ENCODE assay signal across 8 cellular contexts in genomic region chr15:34969340-34970097, GRCh38. TPM values are rescaled to one million over a fixed set of nuclear protein-coding genes. Genes with fewer than 3 reads are reported as not detected.
A peak's percentile ranks its signal among the peaks of the same experiment; 100 is the strongest.
DNase-seq lines count a peak whose midpoint lies in the region; ATAC-seq lines count a peak whose summit lies in the region.

TSS of gene AQR (minus strand) at chr15:34969742. CDS start at chr15:34969613, 129 bp downstream.

- peaks cover 15% of the 10 kb centered on the region; the same call in 1 of the 2 replicates for H3K4me1 ChIP-seq in GM23248 (ENCODE audit: insufficient read depth)
- H3K4me1 ChIP-seq in naive thymus-derived CD4-positive, alpha-beta T cell (ENCODE audit: control insufficient read depth in 2 of 2, insufficient read depth in 2 of 2, low read length in 2 of 2) = peaks cover 10 to 15% of the 10 kb centered on the region in 2 donors

- no peaks in the 10 kb centered on the region for H3K27me3 Mint-ChIP-seq in naive thymus-derived CD4-positive, alpha-beta T cell
- no peaks in the 10 kb centered on the region for H3K27me3 Mint-ChIP-seq in stimulated activated naive B cell treated with anti-CD40 and anti-IgM and Interleukin-4, amounts not matched to agents 10 μg/mL and 1 μg/mL and 100 μg/mL, for 72 hours

- H3K4me3 Mint-ChIP-seq in naive thymus-derived CD4-positive, alpha-beta T cell = peak within 1 kb of the TSS; percentile 92 to 99 (median 98)
- H3K4me3 Mint-ChIP-seq in stimulated activated naive B cell treated with anti-CD40 and anti-IgM and Interleukin-4, amounts not matched to agents 10 μg/mL and 1 μg/mL and 100 μg/mL, for 72 hours = peak within 1 kb of the TSS; percentile 96 to 97

- H3K36me3 ChIP-seq in GM23248 (ENCODE audit: low read depth) = no peaks in the 10 kb centered on the region
- peaks cover 0 to 4% (median 0%) of the 10 kb centered on the region in 3 experiments for H3K36me3 ChIP-seq in naive thymus-derived CD4-positive, alpha-beta T cell (ENCODE audit: control insufficient read depth in 2 of 3, insufficient read depth in 3 of 3, low read length in 3 of 3)

- H3K27me3 ChIP-seq in GM23248 (replicated peaks; ENCODE audit: insufficient read depth) = no peaks in the 10 kb centered on the region
- no peaks in the 10 kb centered on the region for H3K27me3 ChIP-seq in naive thymus-derived CD4-positive, alpha-beta T cell (ENCODE audit: control insufficient read depth in 2 of 2, insufficient read depth in 2 of 2, low read length in 2 of 2)

- POLR2A ChIA-PET in naive thymus-derived CD4-positive, alpha-beta T cell (lab: Charles Lee) = interaction anchor here (0.6 to 4.0 kb wide), 9 partner anchors 8 to 744 kb away, joined by 3 to 126 read pairs (median 3); partner anchors contain the start of genes EMC4 and ZNF770

- no peaks in the 10 kb centered on the region for H3K9me3 ChIP-seq in GM23248 (ENCODE audit: low read depth)
- H3K9me3 ChIP-seq in naive thymus-derived CD4-positive, alpha-beta T cell (ENCODE audit: control insufficient read depth in 2 of 3, low read length in 3 of 3) = no peaks in the 10 kb centered on the region

- peak; percentile 98 for ATAC-seq in naive thymus-derived CD4-positive, alpha-beta T cell
- peak; percentile 99 for ATAC-seq in stimulated activated naive B cell treated with anti-CD40 and anti-IgM and Interleukin-4, amounts not matched to agents 10 μg/mL and 1 μg/mL and 100 μg/mL, for 72 hours (replicated peaks)

- WGBS in GM23248 (ENCODE audit: low coverage in 1 of 2, low lambda C conversion rate in 2 of 2, missing lambda C conversion rate in 2 of 2), 2 experiments = 1% methylated on average over 44 of the region's 44 CpGs

- CTCF ChIA-PET in naive thymus-derived CD4-positive, alpha-beta T cell (lab: Charles Lee) = interaction anchor here (0.6 to 2.3 kb wide), 8 partner anchors 13 to 835 kb away, joined by 3 to 27 read pairs (median 3); partner anchors contain the start of gene ZNF770

- no peaks in the 10 kb centered on the region for H3K9me2 ChIP-seq in GM23248 (ENCODE audit: insufficient read depth)

- peak within 1 kb of the TSS; percentile 59 for H3K27ac ChIP-seq in GM23248
- H3K27ac ChIP-seq in naive thymus-derived CD4-positive, alpha-beta T cell (ENCODE audit: low read depth, low read length) = peak within 1 kb of the TSS; percentile 83

- H3K4me2 ChIP-seq in GM23248 (ENCODE audit: unreplicated experiment) = peak within 1 kb of the TSS; percentile 86

- H2AFZ ChIP-seq in GM23248 = peak within 1 kb of the TSS; percentile 96

- peaks cover 50% of the 10 kb centered on the region for H3K79me2 ChIP-seq in GM23248 (ENCODE audit: insufficient read depth)

- peaks cover 30 to 56% (median 51%) of the 10 kb centered on the region in 7 donors for H3K4me1 Mint-ChIP-seq in naive thymus-derived CD4-positive, alpha-beta T cell
- H3K4me1 Mint-ChIP-seq in stimulated activated naive B cell treated with anti-CD40 and anti-IgM and Interleukin-4, amounts not matched to agents 10 μg/mL and 1 μg/mL and 100 μg/mL, for 72 hours = peaks cover 21 to 41% of the 10 kb centered on the region in 2 donors

- H3K27ac Mint-ChIP-seq in naive thymus-derived CD4-positive, alpha-beta T cell = peak within 1 kb of the TSS; percentile 88 to 100 (median 95)
- peak within 1 kb of the TSS; percentile 97 for H3K27ac Mint-ChIP-seq in stimulated activated naive B cell treated with anti-CD40 and anti-IgM and Interleukin-4, amounts not matched to agents 10 μg/mL and 1 μg/mL and 100 μg/mL, for 72 hours

- H3K36me3 Mint-ChIP-seq in naive thymus-derived CD4-positive, alpha-beta T cell = peaks cover 4 to 13% (median 8%) of the 10 kb centered on the region in 5 donors
- peaks cover 16 to 24% of the 10 kb centered on the region in 2 donors for H3K36me3 Mint-ChIP-seq in stimulated activated naive B cell treated with anti-CD40 and anti-IgM and Interleukin-4, amounts not matched to agents 10 μg/mL and 1 μg/mL and 100 μg/mL, for 72 hours

- DNase-seq in EH (ENCODE audit: low read depth) = peak; percentile 98
- DNase-seq in GM23248 = peak; percentile 100
- DNase-seq in Kasumi-1 (lab: John Stamatoyannopoulos, UW) = peak; percentile 86 to 91
- DNase-seq in RKO (ENCODE audit: low spot score) = peak; percentile 98
- peak; percentile 83 for DNase-seq in activated T-helper 1 cell treated with Interleukin-2 at 50 U/mL for 16 hours (ENCODE audit: low read depth)
- peak; percentile 98 for DNase-seq in fibroblast of gingiva (ENCODE audit: low read depth)
- peak; percentile 74 to 91 (median 85) for DNase-seq in naive thymus-derived CD4-positive, alpha-beta T cell
- peak; percentile 95 for DNase-seq in stimulated activated naive B cell treated with anti-CD40 and anti-IgM and Interleukin-4, amounts not matched to agents 10 μg/mL and 1 μg/mL and 100 μg/mL, for 72 hours

- in situ Hi-C loops in GM23248 (cut with MboI) = no loop called here

- H3K9me3 Mint-ChIP-seq in naive thymus-derived CD4-positive, alpha-beta T cell = no peaks in the 10 kb centered on the region
- H3K9me3 Mint-ChIP-seq in stimulated activated naive B cell treated with anti-CD40 and anti-IgM and Interleukin-4, amounts not matched to agents 10 μg/mL and 1 μg/mL and 100 μg/mL, for 72 hours = no peaks in the 10 kb centered on the region

- intact Hi-C loops in naive thymus-derived CD4-positive, alpha-beta T cell (cut with micrococcal nuclease) = loop anchor here (1.0 to 10.0 kb wide), 11 partner anchors 17 to 1608 kb away; partner anchors contain the start of genes EMC4 (in 2 of the 2), ZNF770 (in 2 of the 2), AVEN (in 1 of the 2) and CDIN1 (in 1 of the 2)

- no peaks in the 10 kb centered on the region for H4K20me1 ChIP-seq in GM23248 (ENCODE audit: insufficient read depth)

- H3K9ac ChIP-seq in GM23248 = peak within 1 kb of the TSS; percentile 93

- peak within 1 kb of the TSS; percentile 97 for H3K4me3 ChIP-seq in GM23248
- H3K4me3 ChIP-seq in naive thymus-derived CD4-positive, alpha-beta T cell (ENCODE audit: low read length) = peak within 1 kb of the TSS; percentile 99

- H3F3A ChIP-seq in GM23248 (ENCODE audit: insufficient read depth) = 0 out of 2 replicates have a peak, but pooled peaks cover 9% of the 10 kb centered on the region

RNA-seq across cellular contexts. Expression of gene AQR, which starts in this region (rescaled TPM):
- total RNA-seq in GM23248 (2014; rRNA removed; shearing (Covaris generic)) = 17.8 and 18.2 TPM in 2 replicates
- 14.3 and 14.7 TPM in 2 replicates for polyA plus RNA-seq in GM23248 (2016; fragmentation: Nextera tagmentation; extraction: Ambion mirVana)
- total RNA-seq in naive thymus-derived CD4-positive, alpha-beta T cell = 10 to 100 TPM; 38.1 to 43.5 (median 41.3) TPM
- polyA plus RNA-seq in naive thymus-derived CD4-positive, alpha-beta T cell = 10 to 100 TPM; 12.7 to 14.2 TPM

Comparison
In these comparisons a context has a peak if more than half of its experiments do, and no peak if none do; other contexts are left out.
1. Peak in every context shown above with its lines: DNase-seq, ATAC-seq, H3K4me3 ChIP-seq and H3K27ac ChIP-seq.